Comparison of ENCODE assay signal across 1 cellular context in the genomic region with DNA sequence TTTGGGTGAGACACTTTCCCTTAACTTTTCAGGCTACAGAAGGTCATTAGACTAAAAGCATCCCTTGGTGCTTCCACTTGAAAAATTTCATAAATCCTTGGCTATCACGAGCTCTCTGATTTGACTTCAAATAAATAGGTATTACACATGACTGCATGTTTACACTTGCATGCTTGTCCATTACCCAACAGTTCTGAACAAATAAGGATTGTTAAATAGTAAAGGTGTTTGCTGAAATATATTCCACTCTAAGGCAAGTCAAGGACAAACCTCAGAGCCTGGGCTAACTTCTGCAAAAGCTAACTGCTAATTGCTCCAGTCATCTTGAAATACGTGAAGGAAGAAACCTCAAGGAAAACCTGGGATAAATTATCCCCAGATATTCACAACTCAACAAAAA.
TF ChIP-seq lines count a peak whose summit lies in the region.

No MANE protein-coding gene starts in this region.

TF ChIP-seq in A549, 52 proteins besides CTCF, POLR2A, EP300 and RAD21 (continued from another document):
- TF ChIP-seq, protein P1, sequence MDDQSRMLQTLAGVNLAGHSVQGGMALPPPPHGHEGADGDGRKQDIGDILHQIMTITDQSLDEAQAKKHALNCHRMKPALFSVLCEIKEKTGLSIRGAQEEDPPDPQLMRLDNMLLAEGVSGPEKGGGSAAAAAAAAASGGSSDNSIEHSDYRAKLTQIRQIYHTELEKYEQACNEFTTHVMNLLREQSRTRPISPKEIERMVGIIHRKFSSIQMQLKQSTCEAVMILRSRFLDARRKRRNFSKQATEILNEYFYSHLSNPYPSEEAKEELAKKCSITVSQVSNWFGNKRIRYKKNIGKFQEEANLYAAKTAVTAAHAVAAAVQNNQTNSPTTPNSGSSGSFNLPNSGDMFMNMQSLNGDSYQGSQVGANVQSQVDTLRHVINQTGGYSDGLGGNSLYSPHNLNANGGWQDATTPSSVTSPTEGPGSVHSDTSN (IDR thresholded peaks at IDR 0.05) = no peak
- TF ChIP-seq POLR2AphosphoS2 (conservative IDR thresholded peaks at IDR 0.05; ENCODE audit: low read length) (no peak), TFCP2L1 (CRISPR knock-in tag; IDR thresholded peaks at IDR 0.05) (no peak), FOSL2 (IDR thresholded peaks at IDR 0.05) (no peak), FOSL2 (CRISPR knock-in tag; IDR thresholded peaks at IDR 0.05) (peak; percentile 14; the same call in 1 of the 2 replicates), RCOR1 (IDR thresholded peaks at IDR 0.05; ENCODE audit: low read depth, low read length) (no peak), RARB (CRISPR knock-in tag; IDR thresholded peaks at IDR 0.05) (0 out of 2 replicates have a peak, but pooled peaks have one; percentile 24), HDAC2 (IDR thresholded peaks at IDR 0.05) (no peak), HES2 (IDR thresholded peaks at IDR 0.05) (no peak), KDM1A (IDR thresholded peaks at IDR 0.05; ENCODE audit: low read depth) (no peak), RNF2 (IDR thresholded peaks at IDR 0.05; ENCODE audit: borderline replicate concordance, low read depth) (no peak), CHD4 (IDR thresholded peaks at IDR 0.05; ENCODE audit: borderline replicate concordance) (no peak)
- TF ChIP-seq, protein P2, sequence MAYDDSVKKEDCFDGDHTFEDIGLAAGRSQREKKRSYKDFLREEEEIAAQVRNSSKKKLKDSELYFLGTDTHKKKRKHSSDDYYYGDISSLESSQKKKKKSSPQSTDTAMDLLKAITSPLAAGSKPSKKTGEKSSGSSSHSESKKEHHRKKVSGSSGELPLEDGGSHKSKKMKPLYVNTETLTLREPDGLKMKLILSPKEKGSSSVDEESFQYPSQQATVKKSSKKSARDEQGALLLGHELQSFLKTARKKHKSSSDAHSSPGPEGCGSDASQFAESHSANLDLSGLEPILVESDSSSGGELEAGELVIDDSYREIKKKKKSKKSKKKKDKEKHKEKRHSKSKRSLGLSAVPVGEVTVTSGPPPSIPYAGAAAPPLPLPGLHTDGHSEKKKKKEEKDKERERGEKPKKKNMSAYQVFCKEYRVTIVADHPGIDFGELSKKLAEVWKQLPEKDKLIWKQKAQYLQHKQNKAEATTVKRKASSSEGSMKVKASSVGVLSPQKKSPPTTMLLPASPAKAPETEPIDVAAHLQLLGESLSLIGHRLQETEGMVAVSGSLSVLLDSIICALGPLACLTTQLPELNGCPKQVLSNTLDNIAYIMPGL (CRISPR knock-in tag; IDR thresholded peaks at IDR 0.05; ENCODE audit: borderline replicate concordance) = no peak
